Comparison of ENCODE assay signal across 19 cellular contexts in genomic region chr11:129260750-129261149, GRCh38.
"Had no signal": no experiment of that assay in that cellular context is flagged by ENCODE, and none has a peak within 500 bp of the region (broad histone marks: within the 10 kb centered on the region; RNA-seq: fewer than 3 reads in every experiment).

No MANE protein-coding gene starts in this region.

- H3K4me3 Mint-ChIP-seq: activated CD4-positive, alpha-beta T cell treated with anti-CD3 and anti-CD28 coated beads, Interleukin-2, amount 10 ng/mL, durations not matched to agents 24 days and 14 days; activated CD8-positive, alpha-beta T cell treated with anti-CD3 and anti-CD28 coated beads, Interleukin-2, amount 10 ng/mL, durations not matched to agents 7 days and 5 days; activated naive CD8-positive, alpha-beta T cell; activated T-cell treated with anti-CD3 and anti-CD28 coated beads, Interleukin-2, amount 50 U/mL, for 72 hours; stimulated activated naive B cell treated with anti-CD40 and anti-IgM and Interleukin-4, amounts not matched to agents 10 μg/mL and 1 μg/mL and 100 μg/mL, for 72 hours; T-helper 2 cell treated with Interferon-gamma antibody and Interleukin-4, amounts not matched to agents 5 μg/mL and 100 μg/mL, for 36 hours had no signal

- H3K9me3 ChIP-seq: transverse colon had no signal

- H3K27ac ChIP-seq: parathyroid adenoma, transverse colon had no signal

- ATAC-seq: activated CD8-positive, alpha-beta T cell treated with anti-CD3 and anti-CD28 coated beads, Interleukin-2, amount 10 ng/mL, durations not matched to agents 7 days and 5 days; activated T-cell treated with anti-CD3 and anti-CD28 coated beads, Interleukin-2, amount 50 U/mL, for 72 hours; stimulated activated naive B cell treated with anti-CD40 and anti-IgM and Interleukin-4, amounts not matched to agents 10 μg/mL and 1 μg/mL and 100 μg/mL, for 72 hours had no signal

- H3K4me3 ChIP-seq: transverse colon had no signal

- H3K36me3 ChIP-seq: transverse colon had no signal

- H3K27me3 ChIP-seq: transverse colon had no signal

- H3K9me3 Mint-ChIP-seq: activated CD4-positive, alpha-beta T cell treated with anti-CD3 and anti-CD28 coated beads, Interleukin-2, amount 10 ng/mL, durations not matched to agents 24 days and 14 days; T-helper 2 cell treated with Interferon-gamma antibody and Interleukin-4, amounts not matched to agents 5 μg/mL and 100 μg/mL, for 36 hours had no signal

- H3K27me3 Mint-ChIP-seq: brain; stimulated activated naive B cell treated with anti-CD40 and anti-IgM and Interleukin-4, amounts not matched to agents 10 μg/mL and 1 μg/mL and 100 μg/mL, for 72 hours had no signal

- H3K27ac Mint-ChIP-seq: activated CD4-positive, alpha-beta T cell treated with anti-CD3 and anti-CD28 coated beads, Interleukin-2, amount 10 ng/mL, durations not matched to agents 24 days and 14 days; activated CD8-positive, alpha-beta T cell treated with anti-CD3 and anti-CD28 coated beads, Interleukin-2, amount 10 ng/mL, durations not matched to agents 7 days and 5 days; activated naive CD8-positive, alpha-beta T cell; activated T-cell treated with anti-CD3 and anti-CD28 coated beads, Interleukin-2, amount 50 U/mL, for 72 hours; stimulated activated naive B cell treated with anti-CD40 and anti-IgM and Interleukin-4, amounts not matched to agents 10 μg/mL and 1 μg/mL and 100 μg/mL, for 72 hours; T-helper 2 cell treated with Interferon-gamma antibody and Interleukin-4, amounts not matched to agents 5 μg/mL and 100 μg/mL, for 36 hours had no signal

- H3K4me1 ChIP-seq: parathyroid adenoma had no signal

- DNase-seq: activated CD4-positive, alpha-beta T cell treated with anti-CD3 and anti-CD28 coated beads, Interleukin-2, amount 10 ng/mL, durations not matched to agents 24 days and 14 days; activated CD4-positive, CD25-positive, alpha-beta regulatory T cell; activated CD8-positive, alpha-beta memory T cell treated with anti-CD3 and anti-CD28 coated beads, Interleukin-2, amount 50 U/mL, for 4 hours; activated CD8-positive, alpha-beta T cell treated with anti-CD3 and anti-CD28 coated beads, Interleukin-2, amount 10 ng/mL, durations not matched to agents 7 days and 5 days; activated gamma-delta T cell; activated T-cell treated with anti-CD3 and anti-CD28 coated beads, Interleukin-2, amount 50 U/mL, for 72 hours; amygdala; central memory CD4-positive, alpha-beta T cell; cortex of kidney; effector CD4-positive, alpha-beta T cell; foreskin melanocyte; kidney glomerular epithelial cell; stimulated activated CD4-positive, alpha-beta T cell treated with anti-CD3 and anti-CD28 coated beads, Interleukin-2, amount 100 ng/mL, for 48 hours; stimulated activated naive B cell treated with anti-CD40 and anti-IgM and Interleukin-4, amounts not matched to agents 10 μg/mL and 1 μg/mL and 100 μg/mL, for 72 hours; transverse colon had no signal
